In the genomic region with DNA sequence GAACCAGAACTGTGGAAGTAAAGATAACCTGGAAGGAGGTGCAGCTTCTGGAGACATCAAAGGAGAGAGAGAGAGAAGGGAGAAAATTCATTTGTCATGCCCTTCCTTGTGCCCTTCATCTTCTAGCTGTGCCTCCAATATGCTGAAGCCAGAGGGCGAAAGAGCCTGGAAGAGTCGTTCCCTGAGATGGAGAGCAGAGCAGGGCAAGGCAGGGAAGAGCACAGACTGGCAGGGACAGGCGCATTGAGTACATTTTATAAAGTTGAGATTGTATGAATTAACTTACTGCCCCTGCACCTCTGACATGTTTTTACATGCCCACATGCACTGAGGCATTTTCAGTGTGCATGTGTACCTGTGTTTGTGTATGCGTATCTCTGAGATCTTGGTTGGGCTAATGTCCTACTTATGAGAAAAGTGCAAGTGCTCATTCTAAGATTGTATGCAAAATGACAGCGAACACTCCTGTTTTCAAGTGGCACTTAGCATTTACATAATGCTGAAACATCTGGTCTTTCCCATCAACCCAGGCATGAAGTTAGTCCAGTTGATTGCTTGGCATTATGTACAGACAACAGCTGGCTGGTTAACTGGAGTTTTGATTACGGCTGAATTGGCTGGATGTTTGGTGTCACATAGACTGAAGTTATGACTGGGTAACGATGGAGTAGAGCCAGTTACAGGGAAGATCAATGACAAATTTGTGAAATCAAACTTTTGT, we compare ENCODE assay signal across 10 cellular contexts. TPM values are rescaled to one million over a fixed set of nuclear protein-coding genes. Genes with fewer than 3 reads are reported as not detected.
DNase-seq lines count a peak whose midpoint lies in the region; ATAC-seq, FAIRE-seq and TF ChIP-seq lines count a peak whose summit lies in the region.
"Had no signal": no experiment of that assay in that cellular context is flagged by ENCODE, and none has a peak within 500 bp of the region (broad histone marks: within the 10 kb centered on the region; RNA-seq: fewer than 3 reads in every experiment).

No MANE protein-coding gene starts in this region.

- H3K27ac Mint-ChIP-seq in H9 (no peak overlapping the region), T-cell (no peak overlapping the region)

- H3K79me2 ChIP-seq in H9 (ENCODE audit: insufficient read depth, low read length) (no peaks in the 10 kb centered on the region), endothelial cell of umbilical vein (ENCODE audit: control insufficient read depth, insufficient read depth, low read length) (no peaks in the 10 kb centered on the region), osteoblast (ENCODE audit: insufficient read depth, low read length) (no peaks in the 10 kb centered on the region)

- H3K18ac ChIP-seq in H9 (ENCODE audit: insufficient read length, low read depth, low read length) = no peak overlapping the region

- no CpG with 5 or more reads among the region's 7 CpGs for WGBS in H9 (ENCODE audit: extremely low coverage, insufficient read length, low lambda C conversion rate)

- ATAC-seq in T-cell (replicated peaks in 1 of 4) = no peak
- ATAC-seq: left ventricle myocardium superior had no signal

- no peak overlapping the region for H2BK5ac ChIP-seq in H9 (ENCODE audit: insufficient read length, low read length)

- H4K8ac ChIP-seq in H9 (replicated peaks; ENCODE audit: insufficient read length, low read depth, low read length) = no peak overlapping the region

- DNase-seq in H9 (peak; percentile 36), NCI-H226 (peak; percentile 33), endothelial cell of umbilical vein (ENCODE audit: low read depth, low spot score) (no peak), osteoblast (ENCODE audit: insufficient read length, low spot score, missing footprints) (no peak), cardiac septum (ENCODE audit: low spot score) (no peak), SK-N-DZ (ENCODE audit: low spot score) (no peak), T-cell (no peak)
- DNase-seq: left ventricle myocardium superior, NCI-H2107 had no signal

- peaks cover 0 to 3% of the 10 kb centered on the region in 2 experiments; a peak in 3 of 5 replicates for H3K9me3 Mint-ChIP-seq in H9
- no peaks in the 10 kb centered on the region for H3K9me3 Mint-ChIP-seq in T-cell

- no peak overlapping the region for H4K91ac ChIP-seq in H9 (ENCODE audit: insufficient read length, low read depth, low read length)

- H3K4me3 ChIP-seq in endothelial cell of umbilical vein (replicated peaks in 1 of 3; ENCODE audit: insufficient read depth in 1 of 3, low read depth in 1 of 3, low read length in 3 of 3) = no peak overlapping the region
- no peak overlapping the region for H3K4me3 ChIP-seq in osteoblast (ENCODE audit: insufficient read depth, low read length)
- H3K4me3 ChIP-seq: esophagus muscularis mucosa had no signal

- FAIRE-seq in endothelial cell of umbilical vein (lab: Jason Lieb, UNC) = peak; percentile 24

- no peak overlapping the region for H3K23ac ChIP-seq in H9 (ENCODE audit: insufficient read length, low read depth, low read length)

- CTCF ChIA-PET in endothelial cell of umbilical vein (lab: Charles Lee) (no interaction called here), T-cell (lab: Charles Lee) (no interaction called here)

- no peak overlapping the region for H3K4ac ChIP-seq in H9 (ENCODE audit: low read depth, low read length)

- POLR2A ChIA-PET in endothelial cell of umbilical vein (lab: Charles Lee) (no interaction called here), T-cell (lab: Charles Lee) (no interaction called here)

- no peak overlapping the region for H2BK15ac ChIP-seq in H9 (ENCODE audit: low read depth, low read length)

- no peak overlapping the region for H3K4me2 ChIP-seq in H9 (ENCODE audit: insufficient read depth, insufficient read length, low read length)
- no peak overlapping the region for H3K4me2 ChIP-seq in endothelial cell of umbilical vein (ENCODE audit: insufficient read depth, low read length)
- H3K4me2 ChIP-seq in osteoblast (ENCODE audit: insufficient read depth, low read length) = no peak overlapping the region

- H4K5ac ChIP-seq in H9 (ENCODE audit: insufficient read length, low read depth, low read length) = no peak overlapping the region

- no peak overlapping the region for H3T11ph ChIP-seq in H9 (ENCODE audit: low read length)

- H3K79me1 ChIP-seq in H9 (ENCODE audit: insufficient read depth, low read depth, low read length, poor library complexity, severe bottlenecking) = no peaks in the 10 kb centered on the region

- no TSS peak for BruUV-seq in endothelial cell of umbilical vein (replicated peaks; lab: Mats Ljungman, UMichigan)

- H3K27me3 Mint-ChIP-seq in H9 (ENCODE audit: low read depth) (no peaks in the 10 kb centered on the region), T-cell (peaks cover 3 to 4% of the 10 kb centered on the region in 2 donors)

- H3K14ac ChIP-seq in H9 (ENCODE audit: insufficient read depth, low read length) = no peak overlapping the region

- H3K4me1 Mint-ChIP-seq in H9 (no peaks in the 10 kb centered on the region), T-cell (no peaks in the 10 kb centered on the region)

- H3K9ac ChIP-seq in H9 (ENCODE audit: extremely low read depth, insufficient read length, low read length) (no peak overlapping the region), endothelial cell of umbilical vein (replicated peaks; ENCODE audit: extremely low read depth, insufficient read depth, low read length) (no peak overlapping the region)

- H3K56ac ChIP-seq in H9 (ENCODE audit: insufficient read length, low read depth, low read length) = no peak overlapping the region

- intact Hi-C loops in endothelial cell of umbilical vein (cut with micrococcal nuclease) (no loop called here), cardiac septum (cut with DNase I) (no loop called here)

- no peak overlapping the region for H3K4me3 Mint-ChIP-seq in H9
- H3K4me3 Mint-ChIP-seq in T-cell = no peak overlapping the region

- H3K4me1 ChIP-seq in H9 (ENCODE audit: insufficient read depth, low read length) = no peaks in the 10 kb centered on the region
- H3K4me1 ChIP-seq in endothelial cell of umbilical vein (ENCODE audit: control insufficient read depth, extremely low read depth, insufficient read depth, low read length) = no peaks in the 10 kb centered on the region
- peaks cover 6% of the 10 kb centered on the region for H3K4me1 ChIP-seq in osteoblast (ENCODE audit: insufficient read depth, low read length)

- H3K23me2 ChIP-seq in H9 (ENCODE audit: insufficient read length, low read depth, low read length, poor library complexity, severe bottlenecking) = no peaks in the 10 kb centered on the region

- no peaks in the 10 kb centered on the region for H3K36me3 ChIP-seq in endothelial cell of umbilical vein (ENCODE audit: control insufficient read depth in 2 of 2, extremely low read depth in 1 of 2, insufficient read depth in 2 of 2, low read length in 2 of 2)
- H3K36me3 ChIP-seq in osteoblast (ENCODE audit: insufficient read depth, low read length) = no peaks in the 10 kb centered on the region
- H3K36me3 ChIP-seq: esophagus muscularis mucosa had no signal

- TF ChIP-seq POLR2A in endothelial cell of umbilical vein (IDR thresholded peaks at IDR 0.05; ENCODE audit: low read depth, low read length) = no peak

- H3K27ac ChIP-seq in H9 (ENCODE audit: insufficient read length, low read depth, low read length) (no peak overlapping the region), endothelial cell of umbilical vein (ENCODE audit: insufficient read depth, low read depth, low read length) (no peak overlapping the region), osteoblast (ENCODE audit: low read depth, low read length) (no peak overlapping the region)
- H3K27ac ChIP-seq: esophagus muscularis mucosa had no signal

- H2BK20ac ChIP-seq in H9 (ENCODE audit: low read depth, low read length, poor library complexity, severe bottlenecking) = no peak overlapping the region

- H3K9me3 ChIP-seq in H9 (ENCODE audit: control insufficient read depth, low read depth, low read length) (no peaks in the 10 kb centered on the region), endothelial cell of umbilical vein (replicated peaks; ENCODE audit: control insufficient read depth, insufficient read depth, low read length) (no peaks in the 10 kb centered on the region), osteoblast (ENCODE audit: low read depth, low read length) (no peaks in the 10 kb centered on the region)
- H3K9me3 ChIP-seq: esophagus muscularis mucosa had no signal

- no peaks in the 10 kb centered on the region for H3K9me1 ChIP-seq in endothelial cell of umbilical vein (replicated peaks; ENCODE audit: control insufficient read depth, extremely low read depth, insufficient read depth, low read length)

- H3K36me3 Mint-ChIP-seq in H9 (ENCODE audit: insufficient read depth in 1 of 3, low read depth in 3 of 3) = peaks cover 0 to 4% (median 0%) of the 10 kb centered on the region in 3 experiments; a peak in 2 of 7 replicates
- no peaks in the 10 kb centered on the region for H3K36me3 Mint-ChIP-seq in T-cell

- no peak overlapping the region for H2BK12ac ChIP-seq in H9 (ENCODE audit: insufficient read length, low read depth, low read length)

- H3K27me3 ChIP-seq in H9 (ENCODE audit: insufficient read depth, low read length) = no peaks in the 10 kb centered on the region
- no peaks in the 10 kb centered on the region for H3K27me3 ChIP-seq in endothelial cell of umbilical vein (ENCODE audit: control insufficient read depth in 2 of 2, insufficient read depth in 2 of 2, low read length in 2 of 2)
- no peaks in the 10 kb centered on the region for H3K27me3 ChIP-seq in osteoblast (ENCODE audit: insufficient read depth, low read length)
- H3K27me3 ChIP-seq: esophagus muscularis mucosa had no signal

- H4K20me1 ChIP-seq in H9 (ENCODE audit: control insufficient read depth, insufficient read depth, insufficient read length) (no peaks in the 10 kb centered on the region), endothelial cell of umbilical vein (replicated peaks; ENCODE audit: control insufficient read depth, extremely low read depth, insufficient read depth, low read length) (no peaks in the 10 kb centered on the region), osteoblast (ENCODE audit: insufficient read depth, low read length) (no peaks in the 10 kb centered on the region)

- dilution Hi-C loops in endothelial cell of umbilical vein (cut with MboI; ENCODE audit: extremely low pct_ligation_motif_present, low sequenced_read_pairs) = no loop called here

- peak; percentile 56 for TF ChIP-seq CTCF in H9 (conservative IDR thresholded peaks at IDR 0.05)
- TF ChIP-seq CTCF in endothelial cell of umbilical vein (IDR thresholded peaks at IDR 0.05; ENCODE audit: extremely low read depth in 1 of 2, insufficient read depth in 1 of 2, low read depth in 1 of 2, low read length in 2 of 2) = no peak
- TF ChIP-seq CTCF in osteoblast (IDR thresholded peaks at IDR 0.05; ENCODE audit: extremely low read depth, low read depth, low read length) = peak; percentile 31

- H2BK120ac ChIP-seq in H9 (ENCODE audit: low read depth, low read length, poor library complexity, severe bottlenecking) = no peak overlapping the region

- H2AFZ ChIP-seq in H9 (ENCODE audit: low read length) (no peak overlapping the region), endothelial cell of umbilical vein (ENCODE audit: low read depth, low read length) (no peak overlapping the region), osteoblast (ENCODE audit: low read length) (no peak overlapping the region)

- no peak overlapping the region for H2AK5ac ChIP-seq in H9 (ENCODE audit: insufficient read length, low read length)

RNA-seq across cellular contexts. Expression of a gene that starts 23.7 kb away (rescaled TPM):
- total RNA-seq in H9 (2021) (149 TPM in 2 replicates), endothelial cell of umbilical vein (115 and 119 TPM in 2 replicates), osteoblast (165 and 187 TPM in 2 replicates), cardiac septum (117 TPM), T-cell (10 to 100 TPM; 56.8 to 65.0 (median 61.4) TPM)
- 40.0 and 53.4 TPM in 2 replicates for polyA plus RNA-seq in endothelial cell of umbilical vein
- 72.5 and 75.3 TPM in 2 replicates for polyA plus RNA-seq in endothelial cell of umbilical vein (2011; cell fraction: cytosol; rRNA removed)
- polyA plus RNA-seq in endothelial cell of umbilical vein (2011; cell fraction: nucleus; rRNA removed) = 41.4 and 52.2 TPM in 2 replicates
- polyA plus RNA-seq in endothelial cell of umbilical vein (2012) = 124 and 189 TPM in 2 replicates
- 75.8 and 86.1 TPM in 2 replicates for polyA minus RNA-seq in endothelial cell of umbilical vein
- 40.4 TPM for polyA minus RNA-seq in endothelial cell of umbilical vein (2011; cell fraction: cytosol; rRNA and poly(A)+ RNA removed)
- polyA minus RNA-seq in endothelial cell of umbilical vein (2011; cell fraction: nucleus; rRNA and poly(A)+ RNA removed) = 48.0 and 54.8 TPM in 2 replicates
- polyA plus RNA-seq in SK-N-DZ (2014; cell fraction: cytosol; rRNA removed) = 161 and 177 TPM in 2 replicates
- 65.9 and 112 TPM in 2 replicates for polyA plus RNA-seq in SK-N-DZ (2014; cell fraction: nucleus; rRNA removed)

Comparison
In these comparisons a context has a peak if more than half of its experiments do, and no peak if none do; other contexts are left out.
1. DNase-seq: peak in H9 (single experiment) and NCI-H226 (single experiment); none in endothelial cell of umbilical vein (single experiment), osteoblast (single experiment), cardiac septum (single experiment), SK-N-DZ (single experiment) and T-cell (0 of 34).
2. CTCF ChIP-seq: peak in H9 (single experiment) and osteoblast (single experiment); none in endothelial cell of umbilical vein (0 of 2).